Comparison of ENCODE assay signal across 1 cellular context in genomic region chrX:128754130-128754529, GRCh38.
TF ChIP-seq lines count a peak whose summit lies in the region.

No MANE protein-coding gene starts in this region.

TF ChIP-seq in HepG2, 621 proteins besides CTCF, POLR2A, EP300 and RAD21 (continued from another document):
- TF ChIP-seq ARID5B (CRISPR knock-in tag; IDR thresholded peaks at IDR 0.05): peak; percentile 34
- no peak for TF ChIP-seq ZNF501 (CRISPR knock-in tag; IDR thresholded peaks at IDR 0.05)
- no peak for TF ChIP-seq ARNTL (CRISPR knock-in tag; IDR thresholded peaks at IDR 0.05)
- TF ChIP-seq ZFAT (CRISPR knock-in tag; conservative IDR thresholded peaks at IDR 0.05): no peak
- no peak for TF ChIP-seq HOMEZ (CRISPR knock-in tag; IDR thresholded peaks at IDR 0.05; ENCODE audit: low read depth)
- peak; percentile 68; the same call in 1 of the 2 replicates for TF ChIP-seq FOXA3 (CRISPR knock-in tag; IDR thresholded peaks at IDR 0.05)
- no peak for TF ChIP-seq ZKSCAN8 (CRISPR knock-in tag; IDR thresholded peaks at IDR 0.05; ENCODE audit: borderline replicate concordance)
TF ChIP-seq in HepG2: peak in this region for 28.
